8 cellular contexts compared by ENCODE assay signal in genomic region chr22:36369922-36370781, GRCh38. TPM values are rescaled to one million over a fixed set of nuclear protein-coding genes. Genes with fewer than 3 reads are reported as not detected.
A peak's percentile ranks its signal among the peaks of the same experiment; 100 is the strongest.
DNase-seq lines count a peak whose midpoint lies in the region; ATAC-seq and TF ChIP-seq lines count a peak whose summit lies in the region.

No MANE protein-coding gene starts in this region.

- intact Hi-C loops in right cardiac atrium (cut with DNase I), result loop anchor here in 1 of 4 donors (5.0 kb wide), 1 partner anchor 38 kb away; no protein-coding TSS in a partner anchor

- peak overlapping the region in 2 of 3 donors; percentile 48 to 55 for H3K9ac ChIP-seq in skeletal muscle tissue (ENCODE audit: low read depth in 1 of 3, low read length in 3 of 3)

- peak overlapping the region; percentile 90 for H3K4me3 Mint-ChIP-seq in activated naive CD8-positive, alpha-beta T cell

- no peaks in the 10 kb centered on the region for H3K9me3 ChIP-seq in right cardiac atrium (ENCODE audit: control insufficient read depth, low read length)
- no peaks in the 10 kb centered on the region for H3K9me3 ChIP-seq in skeletal muscle tissue (ENCODE audit: control insufficient read depth in 3 of 3, low read length in 3 of 3)

- no peak for TF ChIP-seq CTCF in GM13976 (IDR thresholded peaks at IDR 0.05; ENCODE audit: borderline replicate concordance, control extremely low read depth, extremely low read depth, insufficient read depth, missing control alignments)

- ATAC-seq in right cardiac atrium, result peak; percentile 70 to 76
- no peak for ATAC-seq in GM18502 (IDR thresholded peaks at IDR 0.05; ENCODE audit: poor library complexity, unreplicated experiment)

- peak overlapping the region; percentile 98 for H3K27ac Mint-ChIP-seq in activated naive CD8-positive, alpha-beta T cell

- peaks cover 96% of the 10 kb centered on the region for H3K4me1 Mint-ChIP-seq in activated naive CD8-positive, alpha-beta T cell (ENCODE audit: low read depth)

- WGBS in right cardiac atrium, result 14% methylated on average over 11 of the region's 11 CpGs

- H3K27me3 ChIP-seq in right cardiac atrium (ENCODE audit: control insufficient read depth, insufficient read depth) (no peaks in the 10 kb centered on the region), skeletal muscle tissue (ENCODE audit: control insufficient read depth in 3 of 3, insufficient read depth in 3 of 3, low read length in 3 of 3) (no peaks in the 10 kb centered on the region)

- DNase-seq in ELR (ENCODE audit: low read depth) (peak; percentile 65), NCI-H2171 treated with DMSO at 0.1 percent for 48 hours (lab: John Stamatoyannopoulos, UW) (peak; percentile 70), right cardiac atrium (peak in 2 of 3 donors; percentile 72 to 76), HK-2 (ENCODE audit: unreplicated experiment) (no peak), GM13976 (ENCODE audit: low spot score) (no peak)

- no peaks in the 10 kb centered on the region for H3K27me3 Mint-ChIP-seq in activated naive CD8-positive, alpha-beta T cell

- in situ Hi-C loops in GM13976 (cut with MboI; ENCODE audit: low sequenced_read_pairs, unreplicated experiment), result no loop called here

- H3K36me3 Mint-ChIP-seq in activated naive CD8-positive, alpha-beta T cell, result peaks cover 6% of the 10 kb centered on the region

- H3K27ac ChIP-seq in right cardiac atrium (ENCODE audit: low read length) (peak overlapping the region; percentile 96), skeletal muscle tissue (ENCODE audit: low read depth, low read length) (peak overlapping the region; percentile 31)

- no peaks in the 10 kb centered on the region for H3K9me3 Mint-ChIP-seq in activated naive CD8-positive, alpha-beta T cell (ENCODE audit: low read depth)

- no peak overlapping the region for H3K4me3 ChIP-seq in right cardiac atrium (ENCODE audit: low read length)
- H3K4me3 ChIP-seq in skeletal muscle tissue (ENCODE audit: low read length in 3 of 3), result peak overlapping the region; percentile 21 to 63 (median 48)

- peaks cover 0 to 6% (median 0%) of the 10 kb centered on the region in 3 donors for H3K36me3 ChIP-seq in skeletal muscle tissue (ENCODE audit: control insufficient read depth in 3 of 3, insufficient read depth in 3 of 3, low read length in 3 of 3)

- H3K4me1 ChIP-seq in right cardiac atrium (ENCODE audit: control insufficient read depth, insufficient read depth, low read length), result peaks cover 52% of the 10 kb centered on the region
- H3K4me1 ChIP-seq in skeletal muscle tissue (ENCODE audit: control insufficient read depth in 3 of 3, insufficient read depth in 3 of 3, low read length in 3 of 3), result peaks cover 77 to 90% (median 84%) of the 10 kb centered on the region in 3 donors

RNA-seq across cellular contexts. Expression of gene MYH9, which starts 17.6 kb away (rescaled TPM):
- total RNA-seq in right cardiac atrium (100 to 1,000 TPM; 140 to 224 (median 163) TPM), skeletal muscle tissue (111 TPM)
- polyA plus RNA-seq in right cardiac atrium, result 92.5 TPM

Comparison
In these comparisons a context has a peak if more than half of its experiments do, and no peak if none do; other contexts are left out.
1. DNase-seq: peak in ELR (single experiment), NCI-H2171 treated with DMSO at 0.1 percent for 48 hours (single experiment) and right cardiac atrium (2 of 3); none in HK-2 (single experiment) and GM13976 (single experiment).